In genomic region chr3:9404680-9405079, GRCh38 we compare ENCODE assay signal across 8 cellular contexts. TPM values are rescaled to one million over a fixed set of nuclear protein-coding genes. Genes with fewer than 3 reads are reported as not detected.
A peak's percentile ranks its signal among the peaks of the same experiment; 100 is the strongest.
DNase-seq lines count a peak whose midpoint lies in the region; FAIRE-seq and TF ChIP-seq lines count a peak whose summit lies in the region.

No MANE protein-coding gene starts in this region.

- peaks cover 24% of the 10 kb centered on the region for H3K9me3 Mint-ChIP-seq in neural progenitor cell

- H3K27me3 ChIP-seq in bronchial epithelial cell (ENCODE audit: control insufficient read depth, insufficient read depth, low read length) (no peaks in the 10 kb centered on the region), neural progenitor cell (no peaks in the 10 kb centered on the region)

- H3K36me3 Mint-ChIP-seq in neural progenitor cell = peaks cover 24% of the 10 kb centered on the region

- H3K4me1 Mint-ChIP-seq in neural progenitor cell = peaks cover 49% of the 10 kb centered on the region

- no peak for FAIRE-seq in bronchial epithelial cell (lab: Jason Lieb, UNC)

- H3K4me2 ChIP-seq in neural progenitor cell = peak overlapping the region; percentile 99

- H3K27ac Mint-ChIP-seq in neural progenitor cell = peak overlapping the region; percentile 57

- CTCF ChIA-PET in HEK293T (lab: Yijun Ruan, JAX) = no interaction called here

- H3K36me3 ChIP-seq in bronchial epithelial cell (ENCODE audit: control insufficient read depth, insufficient read depth, low read length) (peaks cover 2% of the 10 kb centered on the region), neural progenitor cell (peaks cover 14% of the 10 kb centered on the region)

- H3K9me3 ChIP-seq in neural progenitor cell (ENCODE audit: low read depth) = no peaks in the 10 kb centered on the region

- no peak overlapping the region for H3K4me3 ChIP-seq in GM12864 (ENCODE audit: low read depth, low read length)
- no peak overlapping the region for H3K4me3 ChIP-seq in bronchial epithelial cell (ENCODE audit: low read depth, low read length)
- peak overlapping the region; percentile 94 for H3K4me3 ChIP-seq in neural progenitor cell

- TF ChIP-seq CTCF in GM12864 (IDR thresholded peaks at IDR 0.05; ENCODE audit: low read depth, low read length, missing control alignments) (peak; percentile 29), bronchial epithelial cell (IDR thresholded peaks at IDR 0.05; ENCODE audit: insufficient read depth, low read length, severe bottlenecking) (peak; percentile 36), neural progenitor cell (IDR thresholded peaks at IDR 0.05) (peak; percentile 20), GM13976 (IDR thresholded peaks at IDR 0.05; ENCODE audit: borderline replicate concordance, control extremely low read depth, extremely low read depth, insufficient read depth, missing control alignments) (no peak)

- H3K79me2 ChIP-seq in neural progenitor cell (ENCODE audit: low read depth) = peaks cover 100% of the 10 kb centered on the region

- H3K27ac ChIP-seq in neural progenitor cell = peak overlapping the region; percentile 96

- H4K20me1 ChIP-seq in neural progenitor cell (ENCODE audit: low read depth) = peaks cover 87% of the 10 kb centered on the region

- in situ Hi-C loops in GM13976 (cut with MboI; ENCODE audit: low sequenced_read_pairs, unreplicated experiment) = no loop called here

- no peak for DNase-seq in GM12864 (ENCODE audit: low read depth)
- DNase-seq in NCI-H1417 (lab: John Stamatoyannopoulos, UW) = peak in 2 of 3 experiments; percentile 66 to 88
- no peak for DNase-seq in bronchial epithelial cell (ENCODE audit: low read depth)
- peak; percentile 32 for DNase-seq in neural progenitor cell (ENCODE audit: low spot score)
- no peak for DNase-seq in GM13976 (ENCODE audit: low spot score)
- DNase-seq in T1000 (lab: John Stamatoyannopoulos, UW) = no peak
- DNase-seq in SW 1271 (lab: John Stamatoyannopoulos, UW) = no peak
- no peak for DNase-seq in HEK293T (ENCODE audit: extremely low spot score)

- peaks cover 61% of the 10 kb centered on the region for H3F3A ChIP-seq in neural progenitor cell (ENCODE audit: low read depth)

- peaks cover 55% of the 10 kb centered on the region for H3K4me1 ChIP-seq in neural progenitor cell

- no peak overlapping the region for H3K4me3 Mint-ChIP-seq in neural progenitor cell

- no peak overlapping the region for H2AFZ ChIP-seq in neural progenitor cell (replicated peaks)

- no peak overlapping the region for H3K9ac ChIP-seq in neural progenitor cell

- peaks cover 2% of the 10 kb centered on the region for H3K27me3 Mint-ChIP-seq in neural progenitor cell (ENCODE audit: insufficient read depth, low read depth)

- POLR2A ChIA-PET in HEK293T (lab: Yijun Ruan, JAX) = interaction anchor here (1.4 to 1.9 kb wide), 2 partner anchors 8 to 42 kb away, joined by 4 to 8 read pairs; partner anchors contain the start of gene THUMPD3

TF ChIP-seq in HEK293T, 16 proteins besides CTCF, POLR2A, EP300 and RAD21:
- TF ChIP-seq ELF4 (IDR thresholded peaks at IDR 0.05) = no peak
- no peak for TF ChIP-seq FOXK2 (IDR thresholded peaks at IDR 0.05)
- no peak for TF ChIP-seq TARDBP (IDR thresholded peaks at IDR 0.05)
- TF ChIP-seq CTBP1 (IDR thresholded peaks at IDR 0.05; ENCODE audit: borderline replicate concordance) = no peak
- no peak for TF ChIP-seq NFRKB (IDR thresholded peaks at IDR 0.05)
- no peak for TF ChIP-seq BHLHE40 (IDR thresholded peaks at IDR 0.05; ENCODE audit: borderline replicate concordance)
- TF ChIP-seq LEF1 (IDR thresholded peaks at IDR 0.05; ENCODE audit: borderline replicate concordance) = no peak
- no peak for TF ChIP-seq L3MBTL2 (conservative IDR thresholded peaks at IDR 0.05)
- TF ChIP-seq ARNT (IDR thresholded peaks at IDR 0.05) = no peak
- TF ChIP-seq HDGF (IDR thresholded peaks at IDR 0.05; ENCODE audit: borderline replicate concordance) = no peak
- no peak for TF ChIP-seq FOXM1 (IDR thresholded peaks at IDR 0.05; ENCODE audit: borderline replicate concordance)
- TF ChIP-seq SP1 (IDR thresholded peaks at IDR 0.05) = no peak
- TF ChIP-seq FOXA1 (IDR thresholded peaks at IDR 0.05) = no peak

RNA-seq across cellular contexts. Expression of gene SETD5, which starts 7.3 kb away (rescaled TPM):
- total RNA-seq in bronchial epithelial cell (44.5 and 53.7 TPM in 2 replicates), neural progenitor cell (ENCODE audit: low replicate concordance) (198 TPM in 2 replicates)

RNA-seq across cellular contexts. Expression of gene THUMPD3, which starts 41.8 kb away (rescaled TPM):
- total RNA-seq in bronchial epithelial cell (68.2 and 74.5 TPM in 2 replicates), neural progenitor cell (ENCODE audit: low replicate concordance) (20.5 and 23.9 TPM in 2 replicates)

Comparison
In these comparisons a context has a peak if more than half of its experiments do, and no peak if none do; other contexts are left out.
1. DNase-seq: peak in NCI-H1417 (2 of 3) and neural progenitor cell (single experiment); none in GM12864 (single experiment), bronchial epithelial cell (single experiment), GM13976 (single experiment), T1000 (single experiment), SW 1271 (0 of 2) and HEK293T (single experiment).